1 cellular context compared by ENCODE assay signal in genomic region chr2:119279666-119280065, GRCh38.
TF ChIP-seq lines count a peak whose summit lies in the region.

No MANE protein-coding gene starts in this region.

TF ChIP-seq in HepG2, 621 proteins besides CTCF, POLR2A, EP300 and RAD21 (continued from another document):
- TF ChIP-seq MLXIP (CRISPR knock-in tag; IDR thresholded peaks at IDR 0.05; ENCODE audit: borderline replicate concordance) (no peak), ZFP36L2 (CRISPR knock-in tag; IDR thresholded peaks at IDR 0.05) (no peak), ZNF720 (CRISPR knock-in tag; IDR thresholded peaks at IDR 0.05) (no peak), HOXA5 (CRISPR knock-in tag; IDR thresholded peaks at IDR 0.05) (no peak), ZNF18 (CRISPR knock-in tag; IDR thresholded peaks at IDR 0.05; ENCODE audit: insufficient replicate concordance) (no peak), REXO4 (CRISPR knock-in tag; IDR thresholded peaks at IDR 0.05; ENCODE audit: borderline replicate concordance) (no peak), SRF (IDR thresholded peaks at IDR 0.05; ENCODE audit: low read depth, low read length) (no peak), HCFC1 (IDR thresholded peaks at IDR 0.05; ENCODE audit: low read depth, low read length) (no peak)
